3 cellular contexts compared by ENCODE assay signal in genomic region chr13:91355826-91356710, GRCh38.
TF ChIP-seq lines count a peak whose summit lies in the region.

No MANE protein-coding gene starts in this region.

TF ChIP-seq in HepG2, 621 proteins besides CTCF, POLR2A, EP300 and RAD21 (continues in another document):
- TF ChIP-seq POLR2AphosphoS5 (IDR thresholded peaks at IDR 0.05; ENCODE audit: low read depth, low read length), result peak; percentile 28; the same call in 1 of the 2 replicates
- TF ChIP-seq POLR2AphosphoS2 (IDR thresholded peaks at IDR 0.05; ENCODE audit: low read depth, low read length), result peak; percentile 58
- TF ChIP-seq RBM22 (optimal IDR thresholded peaks at IDR 0.05; ENCODE audit: low read length), result peak; percentile 72
- TF ChIP-seq JDP2 (CRISPR knock-in tag; IDR thresholded peaks at IDR 0.05; ENCODE audit: borderline replicate concordance), result no peak
- TF ChIP-seq RERE (CRISPR knock-in tag; IDR thresholded peaks at IDR 0.05; ENCODE audit: low read depth), result no peak
- TF ChIP-seq NR2C2 (CRISPR knock-in tag; IDR thresholded peaks at IDR 0.05; ENCODE audit: borderline replicate concordance), result no peak
- peak; percentile 83 for TF ChIP-seq AGO2 (optimal IDR thresholded peaks at IDR 0.05; ENCODE audit: low read depth, low read length)

TF ChIP-seq in HCT116, 20 proteins besides CTCF, POLR2A, EP300 and RAD21:
- TF ChIP-seq JUND (IDR thresholded peaks at IDR 0.05), result no peak
- no peak for TF ChIP-seq ATF3 (IDR thresholded peaks at IDR 0.05)
- peak; percentile 34; the same call in 1 of the 2 replicates for TF ChIP-seq POLR2AphosphoS5 (IDR thresholded peaks at IDR 0.05; ENCODE audit: low read depth, low read length)

TF ChIP-seq in WTC11, 78 proteins besides CTCF, POLR2A, EP300 and RAD21:
- TF ChIP-seq ZNF281 (CRISPR knock-in tag; IDR thresholded peaks at IDR 0.05) (no peak), ZNF512 (CRISPR knock-in tag; IDR thresholded peaks at IDR 0.05; ENCODE audit: borderline replicate concordance) (no peak), ZBTB43 (CRISPR knock-in tag; IDR thresholded peaks at IDR 0.05) (no peak), E2F4 (CRISPR knock-in tag; IDR thresholded peaks at IDR 0.05; ENCODE audit: borderline replicate concordance, low read depth) (no peak), ZNF416 (CRISPR knock-in tag; IDR thresholded peaks at IDR 0.05) (no peak), TEAD4 (CRISPR knock-in tag; IDR thresholded peaks at IDR 0.05) (no peak), ZNF425 (CRISPR knock-in tag; conservative IDR thresholded peaks at IDR 0.05) (0 out of 2 replicates have a peak, but pooled peaks have one; percentile 59), TCF7 (CRISPR knock-in tag; IDR thresholded peaks at IDR 0.05; ENCODE audit: low read depth) (no peak), NFATC4 (CRISPR knock-in tag; IDR thresholded peaks at IDR 0.05) (peak; percentile 54; the same call in 1 of the 2 replicates), HMGXB4 (CRISPR knock-in tag; IDR thresholded peaks at IDR 0.05) (no peak), ZNF121 (CRISPR knock-in tag; IDR thresholded peaks at IDR 0.05) (no peak), NFYB (CRISPR knock-in tag; conservative IDR thresholded peaks at IDR 0.05; ENCODE audit: low read depth) (no peak), JAZF1 (CRISPR knock-in tag; IDR thresholded peaks at IDR 0.05) (no peak), ZNF532 (CRISPR knock-in tag; IDR thresholded peaks at IDR 0.05; ENCODE audit: borderline replicate concordance) (peak; percentile 16; the same call in 1 of the 2 replicates), SMAD3 (CRISPR knock-in tag; IDR thresholded peaks at IDR 0.05; ENCODE audit: borderline replicate concordance) (no peak), ZNF396 (CRISPR knock-in tag; IDR thresholded peaks at IDR 0.05; ENCODE audit: borderline replicate concordance) (no peak), PRRX2 (CRISPR knock-in tag; IDR thresholded peaks at IDR 0.05) (peak; percentile 5), GABPB1 (CRISPR knock-in tag; IDR thresholded peaks at IDR 0.05) (no peak), IRF2 (CRISPR knock-in tag; IDR thresholded peaks at IDR 0.05; ENCODE audit: borderline replicate concordance, low read depth) (no peak), ESRRA (CRISPR knock-in tag; IDR thresholded peaks at IDR 0.05; ENCODE audit: borderline replicate concordance) (no peak), USF1 (CRISPR knock-in tag; IDR thresholded peaks at IDR 0.05) (no peak), TEAD1 (CRISPR knock-in tag; IDR thresholded peaks at IDR 0.05) (no peak), ERG (CRISPR knock-in tag; IDR thresholded peaks at IDR 0.05) (peak; percentile 78; the same call in 1 of the 2 replicates)
